ENCODE assay signal across 14 cellular contexts in the genomic region with DNA sequence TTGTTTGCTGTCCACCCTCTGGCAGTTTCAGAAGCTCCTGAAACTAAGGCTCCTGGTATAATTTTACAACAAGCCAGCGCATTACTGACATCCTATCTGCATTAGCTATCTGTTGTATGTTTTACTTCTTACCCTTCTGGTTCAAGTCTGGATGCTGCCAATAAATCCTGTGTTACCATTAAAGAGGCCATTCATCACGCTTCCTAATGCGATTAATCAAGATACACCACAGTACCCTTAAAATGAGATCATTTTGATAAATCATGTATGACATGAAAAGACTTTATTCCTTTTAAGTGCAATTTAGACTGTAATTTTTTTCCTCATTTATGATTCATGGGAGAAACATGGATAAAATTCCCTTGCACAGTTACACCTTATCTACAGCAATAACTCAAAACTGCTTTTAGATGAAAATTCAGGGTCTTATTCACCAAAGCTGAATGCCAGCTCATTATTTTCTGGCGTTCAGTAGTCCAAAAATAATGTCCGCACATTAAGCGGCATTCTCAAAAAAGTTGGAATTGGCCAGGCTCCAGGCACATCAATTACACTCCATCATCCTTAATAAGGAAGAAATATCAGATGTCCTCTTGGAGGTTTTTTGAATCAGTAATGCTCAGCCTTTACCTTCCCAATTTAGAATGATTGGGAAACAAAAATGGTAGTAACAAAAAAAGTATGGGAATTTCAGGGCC.
DNase-seq lines count a peak whose midpoint lies in the region; ATAC-seq and TF ChIP-seq lines count a peak whose summit lies in the region.
"Had no signal": no experiment of that assay in that cellular context is flagged by ENCODE, and none has a peak within 500 bp of the region (broad histone marks: within the 10 kb centered on the region; RNA-seq: fewer than 3 reads in every experiment).

No MANE protein-coding gene starts in this region.

- H3K9me3 ChIP-seq in GM23248 (ENCODE audit: low read depth) (no peaks in the 10 kb centered on the region), tibial artery (no peaks in the 10 kb centered on the region)
- H3K9me3 ChIP-seq: upper lobe of right lung had no signal

- H3K4me1 ChIP-seq in GM23248 (ENCODE audit: insufficient read depth) = peaks cover 35% of the 10 kb centered on the region
- H3K4me1 ChIP-seq in tibial artery = peaks cover 0 to 59% (median 37%) of the 10 kb centered on the region in 4 donors

- H3K27me3 ChIP-seq in GM23248 (replicated peaks; ENCODE audit: insufficient read depth) (no peaks in the 10 kb centered on the region), tibial artery (no peaks in the 10 kb centered on the region)
- H3K27me3 ChIP-seq: upper lobe of right lung had no signal

- TF ChIP-seq CTCF in fibroblast of the aortic adventitia (IDR thresholded peaks at IDR 0.05; ENCODE audit: insufficient read depth, low read length) = no peak
- no peak for TF ChIP-seq CTCF in tibial artery (IDR thresholded peaks at IDR 0.05)

- H3K79me2 ChIP-seq in GM23248 (ENCODE audit: insufficient read depth) = no peaks in the 10 kb centered on the region

- no peaks in the 10 kb centered on the region for H4K20me1 ChIP-seq in GM23248 (ENCODE audit: insufficient read depth)

- peak; percentile 68 for DNase-seq in GM23248
- peak; percentile 95 for DNase-seq in fibroblast of the aortic adventitia (ENCODE audit: low read depth)
- DNase-seq in tibial artery = no peak
- no peak for DNase-seq in DMS79 treated with DMSO at 0.1 percent for 48 hours (lab: John Stamatoyannopoulos, UW)
- DNase-seq: activated CD8-positive, alpha-beta T cell treated with anti-CD3 and anti-CD28 coated beads, Interleukin-2, amount 10 ng/mL, durations not matched to agents 7 days and 5 days; dorsolateral prefrontal cortex; NCI-H2029; upper lobe of right lung had no signal

- 28 to 33% methylated on average over 6 of the region's 6 CpGs for WGBS in GM23248 (ENCODE audit: low coverage in 1 of 2, low lambda C conversion rate in 2 of 2, missing lambda C conversion rate in 2 of 2), 2 experiments

- intact Hi-C loops in tibial artery (cut with DNase I; ENCODE audit: low total_unique reads) = loop anchor here (10.0 kb wide), 2 partner anchors 85 to 915 kb away; no protein-coding TSS in a partner anchor

- peak overlapping the region; percentile 21 for H3K4me2 ChIP-seq in GM23248 (ENCODE audit: unreplicated experiment)

- no peaks in the 10 kb centered on the region for H3K36me3 ChIP-seq in GM23248 (ENCODE audit: low read depth)
- no peaks in the 10 kb centered on the region for H3K36me3 ChIP-seq in tibial artery
- H3K36me3 ChIP-seq: upper lobe of right lung had no signal

- peaks cover 28% of the 10 kb centered on the region; the same call in 1 of the 2 replicates for H3F3A ChIP-seq in GM23248 (ENCODE audit: insufficient read depth)

- 0 out of 2 replicates have a peak overlapping the region, but pooled peaks have one; percentile 14 for H2AFZ ChIP-seq in GM23248

- peak; percentile 84 for ATAC-seq in SK-N-SH treated with all-trans-retinoic acid at 6 μM for 48 hours
- no peak for ATAC-seq in GM18868 (IDR thresholded peaks at IDR 0.05; ENCODE audit: unreplicated experiment)
- no peak for ATAC-seq in GM19395 (IDR thresholded peaks at IDR 0.05; ENCODE audit: unreplicated experiment)
- ATAC-seq: activated CD8-positive, alpha-beta T cell treated with anti-CD3 and anti-CD28 coated beads, Interleukin-2, amount 10 ng/mL, durations not matched to agents 7 days and 5 days; GM12878; natural killer cell treated with Interleukin-12 subunit alpha and Interleukin-12 subunit beta and Interleukin-15 and Interleukin-18, amount 100 ng/mL, for 72 hours; Panc1 had no signal

- in situ Hi-C loops in GM23248 (cut with MboI) = loop anchor here (10.0 to 25.0 kb wide), 2 partner anchors 677 to 915 kb away; no protein-coding TSS in a partner anchor

- H3K9ac ChIP-seq in GM23248 = no peak overlapping the region

- H3K4me3 ChIP-seq in GM23248 (no peak overlapping the region), fibroblast of the aortic adventitia (ENCODE audit: low read depth, low read length) (no peak overlapping the region), tibial artery (no peak overlapping the region)
- H3K4me3 ChIP-seq: dorsolateral prefrontal cortex, GM12878, upper lobe of right lung had no signal

- no peaks in the 10 kb centered on the region for H3K9me2 ChIP-seq in GM23248 (ENCODE audit: insufficient read depth)

- H3K27ac ChIP-seq in GM23248 = peak overlapping the region; percentile 41
- H3K27ac ChIP-seq in tibial artery = peak overlapping the region; percentile 64 to 73
- H3K27ac ChIP-seq: upper lobe of right lung had no signal

TF ChIP-seq in SK-N-SH treated with all-trans-retinoic acid at 6 μM for 48 hours, 23 proteins besides CTCF, POLR2A, EP300 and RAD21 (continues in another document):
- TF ChIP-seq PATZ1 (CRISPR knock-in tag; IDR thresholded peaks at IDR 0.05; ENCODE audit: borderline replicate concordance) = peak; percentile 99
- no peak for TF ChIP-seq PPARA (CRISPR knock-in tag; IDR thresholded peaks at IDR 0.05; ENCODE audit: borderline replicate concordance)
- TF ChIP-seq ZNF565 (CRISPR knock-in tag; conservative IDR thresholded peaks at IDR 0.05; ENCODE audit: low read depth) = no peak
- TF ChIP-seq SNAI2 (CRISPR knock-in tag; IDR thresholded peaks at IDR 0.05) = peak; percentile 86
- TF ChIP-seq ZNF70 (CRISPR knock-in tag; IDR thresholded peaks at IDR 0.05) = no peak
- TF ChIP-seq ESRRG (CRISPR knock-in tag; IDR thresholded peaks at IDR 0.05) = peak; percentile 94
- TF ChIP-seq TOX (CRISPR knock-in tag; IDR thresholded peaks at IDR 0.05; ENCODE audit: borderline replicate concordance) = peak; percentile 99
- TF ChIP-seq, protein P1, sequence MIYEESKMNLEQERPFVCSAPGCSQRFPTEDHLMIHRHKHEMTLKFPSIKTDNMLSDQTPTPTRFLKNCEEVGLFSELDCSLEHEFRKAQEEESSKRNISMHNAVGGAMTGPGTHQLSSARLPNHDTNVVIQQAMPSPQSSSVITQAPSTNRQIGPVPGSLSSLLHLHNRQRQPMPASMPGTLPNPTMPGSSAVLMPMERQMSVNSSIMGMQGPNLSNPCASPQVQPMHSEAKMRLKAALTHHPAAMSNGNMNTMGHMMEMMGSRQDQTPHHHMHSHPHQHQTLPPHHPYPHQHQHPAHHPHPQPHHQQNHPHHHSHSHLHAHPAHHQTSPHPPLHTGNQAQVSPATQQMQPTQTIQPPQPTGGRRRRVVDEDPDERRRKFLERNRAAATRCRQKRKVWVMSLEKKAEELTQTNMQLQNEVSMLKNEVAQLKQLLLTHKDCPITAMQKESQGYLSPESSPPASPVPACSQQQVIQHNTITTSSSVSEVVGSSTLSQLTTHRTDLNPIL (CRISPR knock-in tag; IDR thresholded peaks at IDR 0.05; ENCODE audit: low read depth) = peak; percentile 100
- peak; percentile 97 for TF ChIP-seq RARB (CRISPR knock-in tag; IDR thresholded peaks at IDR 0.05)
- 0 out of 2 replicates have a peak, but pooled peaks have one; percentile 37 for TF ChIP-seq ZFP30 (CRISPR knock-in tag; IDR thresholded peaks at IDR 0.05)
- TF ChIP-seq BACH2 (CRISPR knock-in tag; IDR thresholded peaks at IDR 0.05; ENCODE audit: borderline replicate concordance) = no peak
- peak; percentile 95 for TF ChIP-seq TCF4 (CRISPR knock-in tag; IDR thresholded peaks at IDR 0.05; ENCODE audit: borderline replicate concordance)
- peak; percentile 71; the same call in 1 of the 2 replicates for TF ChIP-seq CSDC2 (CRISPR knock-in tag; IDR thresholded peaks at IDR 0.05)
- no peak for TF ChIP-seq ARNTL (CRISPR knock-in tag; IDR thresholded peaks at IDR 0.05; ENCODE audit: borderline replicate concordance, low read depth)
- 0 out of 2 replicates have a peak, but pooled peaks have one; percentile 47 for TF ChIP-seq OSR1 (CRISPR knock-in tag; IDR thresholded peaks at IDR 0.05)
- TF ChIP-seq GLIS3 (CRISPR knock-in tag; IDR thresholded peaks at IDR 0.05) = peak; percentile 91
- TF ChIP-seq, protein P2, sequence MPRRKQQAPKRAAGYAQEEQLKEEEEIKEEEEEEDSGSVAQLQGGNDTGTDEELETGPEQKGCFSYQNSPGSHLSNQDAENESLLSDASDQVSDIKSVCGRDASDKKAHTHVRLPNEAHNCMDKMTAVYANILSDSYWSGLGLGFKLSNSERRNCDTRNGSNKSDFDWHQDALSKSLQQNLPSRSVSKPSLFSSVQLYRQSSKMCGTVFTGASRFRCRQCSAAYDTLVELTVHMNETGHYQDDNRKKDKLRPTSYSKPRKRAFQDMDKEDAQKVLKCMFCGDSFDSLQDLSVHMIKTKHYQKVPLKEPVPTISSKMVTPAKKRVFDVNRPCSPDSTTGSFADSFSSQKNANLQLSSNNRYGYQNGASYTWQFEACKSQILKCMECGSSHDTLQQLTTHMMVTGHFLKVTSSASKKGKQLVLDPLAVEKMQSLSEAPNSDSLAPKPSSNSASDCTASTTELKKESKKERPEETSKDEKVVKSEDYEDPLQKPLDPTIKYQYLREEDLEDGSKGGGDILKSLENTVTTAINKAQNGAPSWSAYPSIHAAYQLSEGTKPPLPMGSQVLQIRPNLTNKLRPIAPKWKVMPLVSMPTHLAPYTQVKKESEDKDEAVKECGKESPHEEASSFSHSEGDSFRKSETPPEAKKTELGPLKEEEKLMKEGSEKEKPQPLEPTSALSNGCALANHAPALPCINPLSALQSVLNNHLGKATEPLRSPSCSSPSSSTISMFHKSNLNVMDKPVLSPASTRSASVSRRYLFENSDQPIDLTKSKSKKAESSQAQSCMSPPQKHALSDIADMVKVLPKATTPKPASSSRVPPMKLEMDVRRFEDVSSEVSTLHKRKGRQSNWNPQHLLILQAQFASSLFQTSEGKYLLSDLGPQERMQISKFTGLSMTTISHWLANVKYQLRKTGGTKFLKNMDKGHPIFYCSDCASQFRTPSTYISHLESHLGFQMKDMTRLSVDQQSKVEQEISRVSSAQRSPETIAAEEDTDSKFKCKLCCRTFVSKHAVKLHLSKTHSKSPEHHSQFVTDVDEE (CRISPR knock-in tag; IDR thresholded peaks at IDR 0.05) = peak; percentile 78
- peak; percentile 99 for TF ChIP-seq ZC3H10 (CRISPR knock-in tag; IDR thresholded peaks at IDR 0.05)

Comparison
In these comparisons a context has a peak if more than half of its experiments do, and no peak if none do; other contexts are left out.
1. DNase-seq: peak in GM23248 (single experiment) and fibroblast of the aortic adventitia (single experiment); none in tibial artery (0 of 2) and DMS79 treated with DMSO at 0.1 percent for 48 hours (single experiment).